In the genomic region with DNA sequence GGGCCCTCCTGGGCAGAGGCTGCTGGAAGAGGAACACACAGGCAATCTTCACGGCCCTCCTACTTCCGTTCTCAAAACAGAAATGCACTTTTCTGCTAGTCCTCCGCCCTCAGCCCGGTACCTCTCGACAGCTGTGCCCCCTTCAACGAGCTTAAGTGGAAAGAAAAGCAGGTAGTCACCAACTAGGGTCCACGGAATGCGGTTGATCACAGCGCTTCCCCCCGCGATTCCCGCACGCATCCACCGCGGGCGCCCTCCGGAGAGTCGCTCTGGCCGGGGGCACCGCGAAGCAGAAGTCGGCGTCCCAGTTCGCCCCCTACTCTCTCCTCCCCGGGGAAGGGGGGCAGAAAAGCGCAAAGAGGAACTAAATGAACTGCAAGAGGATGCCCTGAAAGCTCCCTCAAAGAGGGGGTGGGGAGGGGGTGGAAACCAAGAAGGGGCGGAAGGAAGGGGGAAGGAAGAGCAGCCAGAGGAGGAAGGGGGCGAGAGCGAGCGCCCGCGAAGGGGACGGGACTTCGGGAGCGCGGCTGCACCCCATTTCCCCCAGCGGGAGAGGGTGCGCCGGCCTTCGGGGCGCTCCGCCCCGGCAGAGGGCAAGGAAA, we compare ENCODE assay signal across 8 cellular contexts. TPM values are rescaled to one million over a fixed set of nuclear protein-coding genes. Genes with fewer than 3 reads are reported as not detected.
DNase-seq lines count a peak whose midpoint lies in the region; ATAC-seq, FAIRE-seq and TF ChIP-seq lines count a peak whose summit lies in the region.

No MANE protein-coding gene starts in this region.

- H3K27ac Mint-ChIP-seq in activated CD8-positive, alpha-beta memory T cell treated with anti-CD3 and anti-CD28 coated beads, Interleukin-2, amount 10 ng/mL, durations not matched to agents 7 days and 5 days, result peak overlapping the region; percentile 91

- no peaks in the 10 kb centered on the region for H3K9me3 ChIP-seq in endocrine pancreas (ENCODE audit: control insufficient read depth, low read length)
- H3K9me3 ChIP-seq in mononuclear cell (ENCODE audit: low read depth, low read length), result no peaks in the 10 kb centered on the region

- H3K27me3 Mint-ChIP-seq in activated CD8-positive, alpha-beta memory T cell treated with anti-CD3 and anti-CD28 coated beads, Interleukin-2, amount 10 ng/mL, durations not matched to agents 7 days and 5 days, result no peaks in the 10 kb centered on the region

- CTCF ChIA-PET in activated CD8-positive, alpha-beta memory T cell treated with anti-CD3 and anti-CD28 coated beads, Interleukin-2, amount 10 ng/mL, durations not matched to agents 7 days and 5 days (lab: Charles Lee), result interaction anchor here (0.6 to 6.4 kb wide), 9 partner anchors 9 to 172 kb away, joined by 3 to 53 read pairs (median 4); a partner anchor contains a TSS

- peak overlapping the region; percentile 94 for H3K4me3 Mint-ChIP-seq in activated CD8-positive, alpha-beta memory T cell treated with anti-CD3 and anti-CD28 coated beads, Interleukin-2, amount 10 ng/mL, durations not matched to agents 7 days and 5 days

- H3K4me3 ChIP-seq in endocrine pancreas (ENCODE audit: control insufficient read depth, insufficient read depth, low read length) (peak overlapping the region; percentile 85), mononuclear cell (ENCODE audit: low read length) (peak overlapping the region; percentile 95)

- peak; percentile 77 for FAIRE-seq in GM12891 (lab: Jason Lieb, UNC)

- peak; percentile 5 for ATAC-seq in HG02763 (IDR thresholded peaks at IDR 0.05; ENCODE audit: unreplicated experiment)
- peak; percentile 1 for ATAC-seq in activated CD8-positive, alpha-beta memory T cell treated with anti-CD3 and anti-CD28 coated beads, Interleukin-2, amount 10 ng/mL, durations not matched to agents 7 days and 5 days

- peak overlapping the region; percentile 92 for H3K9ac ChIP-seq in endocrine pancreas (ENCODE audit: control insufficient read depth, insufficient read depth, low read length)

- H3K36me3 Mint-ChIP-seq in activated CD8-positive, alpha-beta memory T cell treated with anti-CD3 and anti-CD28 coated beads, Interleukin-2, amount 10 ng/mL, durations not matched to agents 7 days and 5 days, result peaks cover 4% of the 10 kb centered on the region

- H3K4me1 ChIP-seq in endocrine pancreas (ENCODE audit: control insufficient read depth, insufficient read depth, low read length) (peaks cover 20% of the 10 kb centered on the region), mononuclear cell (ENCODE audit: insufficient read depth, low read length) (peaks cover 55% of the 10 kb centered on the region)

- DNase-seq in GM12891 (ENCODE audit: insufficient read length, low spot score), result no peak
- DNase-seq in NCI-H524 (lab: John Stamatoyannopoulos, UW), result peak; percentile 80 to 86
- peak; percentile 72 for DNase-seq in activated CD8-positive, alpha-beta memory T cell treated with anti-CD3 and anti-CD28 coated beads, Interleukin-2, amount 10 ng/mL, durations not matched to agents 7 days and 5 days
- peak; percentile 4 to 24 for DNase-seq in stimulated activated CD8-positive, alpha-beta memory T cell treated with anti-CD3 and anti-CD28 coated beads, Interleukin-2, amount 100 ng/mL, for 48 hours (ENCODE audit: low read depth in 2 of 2)
- no peak for DNase-seq in NCI-H2196 treated with DMSO at 0.1 percent for 48 hours (lab: John Stamatoyannopoulos, UW; ENCODE audit: unreplicated experiment)

- no peak for TF ChIP-seq POLR2A in GM12891 (IDR thresholded peaks at IDR 0.05; ENCODE audit: low read depth, low read length)

- no peaks in the 10 kb centered on the region for H3K36me3 ChIP-seq in endocrine pancreas (ENCODE audit: control insufficient read depth, insufficient read depth, low read length)

- H3K9me3 Mint-ChIP-seq in activated CD8-positive, alpha-beta memory T cell treated with anti-CD3 and anti-CD28 coated beads, Interleukin-2, amount 10 ng/mL, durations not matched to agents 7 days and 5 days (ENCODE audit: low read depth), result no peaks in the 10 kb centered on the region

- peaks cover 36% of the 10 kb centered on the region for H3K4me1 Mint-ChIP-seq in activated CD8-positive, alpha-beta memory T cell treated with anti-CD3 and anti-CD28 coated beads, Interleukin-2, amount 10 ng/mL, durations not matched to agents 7 days and 5 days

- H3K27me3 ChIP-seq in endocrine pancreas (ENCODE audit: control insufficient read depth, insufficient read depth, low read length) (no peaks in the 10 kb centered on the region), mononuclear cell (ENCODE audit: insufficient read depth, low read length) (no peaks in the 10 kb centered on the region)

TF ChIP-seq in GM12891, 5 proteins besides CTCF, POLR2A, EP300 and RAD21:
- no peak for TF ChIP-seq PAX5 (IDR thresholded peaks at IDR 0.05; ENCODE audit: insufficient read depth, low read length, severe bottlenecking)
- TF ChIP-seq POU2F2 (IDR thresholded peaks at IDR 0.05; ENCODE audit: low read depth, low read length), result no peak
- peak; percentile 51 for TF ChIP-seq SPI1 (IDR thresholded peaks at IDR 0.05; ENCODE audit: low read depth, low read length)

RNA-seq across cellular contexts. Expression of a gene that starts 0.7 kb away (rescaled TPM):
- 10.7 TPM for polyA plus RNA-seq in GM12891 (2012; ENCODE audit: low read depth, missing spikeins)
- total RNA-seq in activated CD8-positive, alpha-beta memory T cell treated with anti-CD3 and anti-CD28 coated beads, Interleukin-2, amount 10 ng/mL, durations not matched to agents 7 days and 5 days, result 10 to 100 TPM; 58.4 to 74.4 TPM
- 143 TPM for total RNA-seq in mononuclear cell

Comparison
In these comparisons a context has a peak if more than half of its experiments do, and no peak if none do; other contexts are left out.
1. DNase-seq: peak in NCI-H524 (2 of 2), activated CD8-positive, alpha-beta memory T cell treated with anti-CD3 and anti-CD28 coated beads, Interleukin-2, amount 10 ng/mL, durations not matched to agents 7 days and 5 days (single experiment) and stimulated activated CD8-positive, alpha-beta memory T cell treated with anti-CD3 and anti-CD28 coated beads, Interleukin-2, amount 100 ng/mL, for 48 hours (2 of 2); none in GM12891 (single experiment) and NCI-H2196 treated with DMSO at 0.1 percent for 48 hours (single experiment).